In the genomic region with DNA sequence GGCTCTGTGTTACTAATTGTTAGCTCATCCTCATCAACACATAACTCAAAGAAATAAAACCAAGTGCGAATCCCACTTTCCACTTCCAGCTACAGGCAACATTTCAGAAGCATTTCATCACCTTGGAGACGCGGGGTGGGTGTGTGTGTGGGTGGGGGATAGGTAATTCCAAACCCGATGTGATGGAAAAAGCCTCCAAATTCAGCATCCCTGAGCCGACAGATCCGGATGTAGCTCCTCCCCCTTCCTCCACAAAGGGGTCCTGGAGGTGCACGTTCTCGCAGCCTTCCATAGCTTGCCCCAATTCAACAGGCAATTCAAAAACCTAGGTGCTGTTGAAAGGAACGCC, we compare ENCODE assay signal across 8 cellular contexts. TPM values are rescaled to one million over a fixed set of nuclear protein-coding genes. Genes with fewer than 3 reads are reported as not detected.
A peak's percentile ranks its signal among the peaks of the same experiment; 100 is the strongest.
DNase-seq lines count a peak whose midpoint lies in the region; ATAC-seq and TF ChIP-seq lines count a peak whose summit lies in the region.

No MANE protein-coding gene starts in this region.

- TF ChIP-seq CTCF in HL-60 (IDR thresholded peaks at IDR 0.05; ENCODE audit: insufficient read depth, low read length): no peak
- TF ChIP-seq CTCF in glutamatergic neuron (IDR thresholded peaks at IDR 0.05; ENCODE audit: partially characterized antibody, unreplicated experiment): no peak
- no peak for TF ChIP-seq CTCF in gastrocnemius medialis (IDR thresholded peaks at IDR 0.05 in 4 of 5, conservative IDR thresholded peaks at IDR 0.05 in 1 of 5)

- H3K36me3 ChIP-seq in gastrocnemius medialis: peaks cover 0 to 14% of the 10 kb centered on the region in 2 donors

- no peaks in the 10 kb centered on the region for H3K27me3 Mint-ChIP-seq in activated CD4-positive, alpha-beta memory T cell treated with anti-CD3 and anti-CD28 coated beads for 36 hours
- H3K27me3 Mint-ChIP-seq in glutamatergic neuron (ENCODE audit: unreplicated experiment): peaks cover 9% of the 10 kb centered on the region

- no peaks in the 10 kb centered on the region for H3K9me3 ChIP-seq in gastrocnemius medialis

- DNase-seq in HL-60 (ENCODE audit: low read depth in 1 of 2, low spot score in 1 of 2): no peak
- DNase-seq in activated CD4-positive, alpha-beta memory T cell treated with anti-CD3 and anti-CD28 coated beads for 36 hours: peak; percentile 77
- DNase-seq in glutamatergic neuron: peak; percentile 54
- peak in 1 of 2 donors; percentile 11 for DNase-seq in gastrocnemius medialis
- DNase-seq in UCSD-AML1 (lab: John Stamatoyannopoulos, UW; ENCODE audit: unreplicated experiment): no peak
- no peak for DNase-seq in HCEC 1CT

- peaks cover 10 to 21% of the 10 kb centered on the region in 2 donors for H3K4me1 ChIP-seq in gastrocnemius medialis

- peak; percentile 0 for ATAC-seq in GM18858 (IDR thresholded peaks at IDR 0.05; ENCODE audit: unreplicated experiment)
- no peak for ATAC-seq in gastrocnemius medialis
- no peak for ATAC-seq in HG02840 (IDR thresholded peaks at IDR 0.05; ENCODE audit: low FRiP score, unreplicated experiment)

- no peak for TF ChIP-seq POLR2A in gastrocnemius medialis (IDR thresholded peaks at IDR 0.05)

- H3K4me3 Mint-ChIP-seq in activated CD4-positive, alpha-beta memory T cell treated with anti-CD3 and anti-CD28 coated beads for 36 hours: peak overlapping the region; percentile 95
- peak overlapping the region; percentile 99 for H3K4me3 Mint-ChIP-seq in glutamatergic neuron (ENCODE audit: unreplicated experiment)

- no peaks in the 10 kb centered on the region for H3K27me3 ChIP-seq in HL-60 (ENCODE audit: insufficient read depth, poor library complexity, severe bottlenecking)
- no peaks in the 10 kb centered on the region for H3K27me3 ChIP-seq in gastrocnemius medialis

- intact Hi-C loops in activated CD4-positive, alpha-beta memory T cell treated with anti-CD3 and anti-CD28 coated beads for 36 hours (cut with micrococcal nuclease): loop anchor here (2.0 to 5.0 kb wide), 6 partner anchors 125 to 1055 kb away; a partner anchor contains a TSS
- intact Hi-C loops in gastrocnemius medialis (cut with DNase I; ENCODE audit: low total_unique reads): loop anchor here (5.0 to 10.0 kb wide), 3 partner anchors 682 to 1445 kb away; a partner anchor contains a TSS

- in situ Hi-C loops in gastrocnemius medialis (cut with MboI; ENCODE audit: low sequenced_read_pairs in 4 of 4): loop anchor here in 1 of 4 donors (25.0 kb wide), 1 partner anchor 680 kb away; a partner anchor contains a TSS

- H3K4me3 ChIP-seq in HL-60 (replicated peaks; ENCODE audit: insufficient read depth, low read length) (peak overlapping the region; percentile 99), gastrocnemius medialis (peak overlapping the region; percentile 76 to 96 (median 82))

- POLR2A ChIA-PET in activated CD4-positive, alpha-beta memory T cell treated with anti-CD3 and anti-CD28 coated beads for 36 hours (lab: Charles Lee): interaction anchor here (0.6 to 1.7 kb wide), 7 partner anchors 12 to 684 kb away, joined by 3 to 5 read pairs (median 3); a partner anchor contains a TSS

- peaks cover 27% of the 10 kb centered on the region for H3K4me1 Mint-ChIP-seq in activated CD4-positive, alpha-beta memory T cell treated with anti-CD3 and anti-CD28 coated beads for 36 hours (ENCODE audit: low read depth)
- H3K4me1 Mint-ChIP-seq in glutamatergic neuron (ENCODE audit: low read depth, unreplicated experiment): peaks cover 18% of the 10 kb centered on the region

- peaks cover 25% of the 10 kb centered on the region for H3K36me3 Mint-ChIP-seq in activated CD4-positive, alpha-beta memory T cell treated with anti-CD3 and anti-CD28 coated beads for 36 hours
- H3K36me3 Mint-ChIP-seq in glutamatergic neuron (ENCODE audit: unreplicated experiment): no peaks in the 10 kb centered on the region

- CTCF ChIA-PET in activated CD4-positive, alpha-beta memory T cell treated with anti-CD3 and anti-CD28 coated beads for 36 hours (lab: Charles Lee): interaction anchor here (1.0 to 2.8 kb wide), 5 partner anchors 21 to 393 kb away, joined by 3 to 10 read pairs (median 4); no protein-coding TSS in a partner anchor

- peak overlapping the region; percentile 95 for H3K27ac Mint-ChIP-seq in activated CD4-positive, alpha-beta memory T cell treated with anti-CD3 and anti-CD28 coated beads for 36 hours
- peak overlapping the region; percentile 100 for H3K27ac Mint-ChIP-seq in glutamatergic neuron (ENCODE audit: unreplicated experiment)

- H3K27ac ChIP-seq in HL-60 (replicated peaks) (peak overlapping the region; percentile 69), gastrocnemius medialis (peak overlapping the region; percentile 82 to 85 (median 84))

- no peaks in the 10 kb centered on the region for H3K9me3 Mint-ChIP-seq in activated CD4-positive, alpha-beta memory T cell treated with anti-CD3 and anti-CD28 coated beads for 36 hours
- peaks cover 15% of the 10 kb centered on the region for H3K9me3 Mint-ChIP-seq in glutamatergic neuron (ENCODE audit: unreplicated experiment)

RNA-seq across cellular contexts. Expression of a gene that starts 0.5 kb away (rescaled TPM):
- total RNA-seq in activated CD4-positive, alpha-beta memory T cell treated with anti-CD3 and anti-CD28 coated beads for 36 hours: 10 to 100 TPM; 48.5 to 49.1 TPM
- total RNA-seq in glutamatergic neuron (ENCODE audit: unreplicated experiment) (59.3 TPM), gastrocnemius medialis (1 to 10 TPM; 4.8 to 8.3 (median 7.4) TPM)

Comparison
In these comparisons a context has a peak if more than half of its experiments do, and no peak if none do; other contexts are left out.
1. DNase-seq: peak in activated CD4-positive, alpha-beta memory T cell treated with anti-CD3 and anti-CD28 coated beads for 36 hours (single experiment) and glutamatergic neuron (single experiment); none in HL-60 (0 of 2), UCSD-AML1 (single experiment) and HCEC 1CT (single experiment).